In the genomic region with DNA sequence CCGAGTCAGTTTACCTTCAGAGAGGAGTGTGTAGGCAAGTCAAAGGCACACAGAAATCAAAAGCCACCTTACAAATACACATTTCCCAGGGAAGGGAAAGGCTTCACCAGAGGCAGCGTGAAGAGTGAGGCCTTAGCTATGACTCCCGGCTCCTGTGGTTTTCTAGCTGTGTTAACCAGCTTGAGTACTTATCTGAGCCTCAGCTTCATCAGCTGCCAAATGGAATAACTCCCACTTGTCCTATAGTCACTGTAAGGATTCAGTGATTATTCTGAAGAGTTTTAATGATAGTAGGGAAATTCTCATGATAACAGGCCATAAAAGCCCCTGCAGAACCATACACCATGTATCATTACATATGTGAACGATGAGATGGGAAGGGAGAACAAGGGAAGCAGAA, we compare ENCODE assay signal across 26 cellular contexts.
DNase-seq lines count a peak whose midpoint lies in the region; ATAC-seq and TF ChIP-seq lines count a peak whose summit lies in the region.
"Had no signal": no experiment of that assay in that cellular context is flagged by ENCODE, and none has a peak within 500 bp of the region (broad histone marks: within the 10 kb centered on the region; RNA-seq: fewer than 3 reads in every experiment).

No MANE protein-coding gene starts in this region.

- H3K4me1 ChIP-seq in neutrophil (ENCODE audit: control insufficient read depth in 1 of 2, insufficient read depth in 1 of 2, low read depth in 1 of 2, low read length in 1 of 2) (peaks cover 27 to 28% of the 10 kb centered on the region in 2 experiments), Peyer's patch (peaks cover 0 to 26% (median 2%) of the 10 kb centered on the region in 4 donors)
- H3K4me1 ChIP-seq: BE2C had no signal

- H3K9me3 Mint-ChIP-seq in natural killer cell, result no peaks in the 10 kb centered on the region
- H3K9me3 Mint-ChIP-seq in natural killer cell treated with Interleukin-12 subunit alpha and Interleukin-12 subunit beta and Interleukin-15 and Interleukin-18, amount 100 ng/mL, for 72 hours, result no peaks in the 10 kb centered on the region
- no peaks in the 10 kb centered on the region for H3K9me3 Mint-ChIP-seq in central memory CD8-positive, alpha-beta T cell
- H3K9me3 Mint-ChIP-seq: activated naive CD4-positive, alpha-beta T cell treated with anti-CD3 and anti-CD28 coated beads, Interleukin-2, amount 10 ng/mL, durations not matched to agents 7 days and 5 days; immature natural killer cell; neural crest cell had no signal

- no peaks in the 10 kb centered on the region for H3K27me3 ChIP-seq in neutrophil
- H3K27me3 ChIP-seq in Peyer's patch, result no peaks in the 10 kb centered on the region
- H3K27me3 ChIP-seq: BE2C, dorsolateral prefrontal cortex, upper lobe of left lung had no signal

- H3K4me3 Mint-ChIP-seq in natural killer cell, result no peak overlapping the region
- no peak overlapping the region for H3K4me3 Mint-ChIP-seq in natural killer cell treated with Interleukin-12 subunit alpha and Interleukin-12 subunit beta and Interleukin-15 and Interleukin-18, amount 100 ng/mL, for 72 hours
- H3K4me3 Mint-ChIP-seq in central memory CD8-positive, alpha-beta T cell, result no peak overlapping the region
- H3K4me3 Mint-ChIP-seq: activated naive CD4-positive, alpha-beta T cell treated with anti-CD3 and anti-CD28 coated beads, Interleukin-2, amount 10 ng/mL, durations not matched to agents 7 days and 5 days; immature natural killer cell; mesothelial cell of epicardium; neural crest cell had no signal

- peaks cover 20 to 27% of the 10 kb centered on the region in 2 donors for H3K4me1 Mint-ChIP-seq in natural killer cell
- H3K4me1 Mint-ChIP-seq in natural killer cell treated with Interleukin-12 subunit alpha and Interleukin-12 subunit beta and Interleukin-15 and Interleukin-18, amount 100 ng/mL, for 72 hours (ENCODE audit: low read depth in 2 of 2), result peaks cover 10 to 22% of the 10 kb centered on the region in 2 donors
- H3K4me1 Mint-ChIP-seq in central memory CD8-positive, alpha-beta T cell, result peaks cover 37% of the 10 kb centered on the region
- H3K4me1 Mint-ChIP-seq: activated naive CD4-positive, alpha-beta T cell treated with anti-CD3 and anti-CD28 coated beads, Interleukin-2, amount 10 ng/mL, durations not matched to agents 7 days and 5 days; neural crest cell had no signal

- no peak for TF ChIP-seq POLR2A in Peyer's patch (IDR thresholded peaks at IDR 0.05)

- no peaks in the 10 kb centered on the region for H3K36me3 Mint-ChIP-seq in natural killer cell
- H3K36me3 Mint-ChIP-seq in natural killer cell treated with Interleukin-12 subunit alpha and Interleukin-12 subunit beta and Interleukin-15 and Interleukin-18, amount 100 ng/mL, for 72 hours, result peaks cover 10% of the 10 kb centered on the region
- H3K36me3 Mint-ChIP-seq in central memory CD8-positive, alpha-beta T cell (ENCODE audit: insufficient read depth), result peaks cover 21% of the 10 kb centered on the region

- TF ChIP-seq CTCF in natural killer cell (IDR thresholded peaks at IDR 0.05), result no peak
- TF ChIP-seq CTCF in neutrophil (IDR thresholded peaks at IDR 0.05), result no peak
- no peak for TF ChIP-seq CTCF in Peyer's patch (IDR thresholded peaks at IDR 0.05)

- intact Hi-C loops in natural killer cell (cut with micrococcal nuclease), result no loop called here

- DNase-seq in natural killer cell, result no peak
- no peak for DNase-seq in natural killer cell treated with Interleukin-12 subunit alpha and Interleukin-12 subunit beta and Interleukin-15 and Interleukin-18, amount 100 ng/mL, for 72 hours (ENCODE audit: low spot score)
- DNase-seq in central memory CD8-positive, alpha-beta T cell (ENCODE audit: low spot score in 2 of 2), result no peak
- no peak for DNase-seq in NCI-H2227 (lab: John Stamatoyannopoulos, UW; ENCODE audit: unreplicated experiment)
- DNase-seq in Peyer's patch, result no peak
- DNase-seq: activated CD4-positive, alpha-beta T cell treated with anti-CD3 and anti-CD28 coated beads for 1 hour; activated naive CD4-positive, alpha-beta T cell treated with anti-CD3 and anti-CD28 coated beads, Interleukin-2, amount 10 ng/mL, durations not matched to agents 7 days and 5 days; BE2C; caudate nucleus; DND-41; dorsolateral prefrontal cortex; hippocampal formation; immature natural killer cell; IMR-90; left ventricle myocardium superior; NCI-H1092; NCI-H187 treated with DMSO at 0.1 percent for 48 hours; NCI-H526 treated with DMSO at 0.1 percent for 48 hours; upper lobe of left lung had no signal

- H3K27ac ChIP-seq in neutrophil (peak overlapping the region; percentile 6), Peyer's patch (peak overlapping the region in 1 of 4 donors; percentile 76)
- H3K27ac ChIP-seq: upper lobe of left lung had no signal

- peak overlapping the region; percentile 38 to 39 for H3K27ac Mint-ChIP-seq in natural killer cell
- H3K27ac Mint-ChIP-seq in natural killer cell treated with Interleukin-12 subunit alpha and Interleukin-12 subunit beta and Interleukin-15 and Interleukin-18, amount 100 ng/mL, for 72 hours, result peak overlapping the region in 1 of 2 donors; percentile 53
- peak overlapping the region; percentile 44 for H3K27ac Mint-ChIP-seq in central memory CD8-positive, alpha-beta T cell (ENCODE audit: low read depth)
- H3K27ac Mint-ChIP-seq: mesothelial cell of epicardium had no signal

- H3K36me3 ChIP-seq in neutrophil (peaks cover 81% of the 10 kb centered on the region), Peyer's patch (peaks cover 0 to 84% (median 0%) of the 10 kb centered on the region in 3 donors)

- no peaks in the 10 kb centered on the region for H3K9me3 ChIP-seq in neutrophil
- H3K9me3 ChIP-seq in Peyer's patch, result no peaks in the 10 kb centered on the region
- H3K9me3 ChIP-seq: BE2C, upper lobe of left lung had no signal

- no peaks in the 10 kb centered on the region for H3K27me3 Mint-ChIP-seq in natural killer cell (ENCODE audit: low read depth in 2 of 2)
- H3K27me3 Mint-ChIP-seq in natural killer cell treated with Interleukin-12 subunit alpha and Interleukin-12 subunit beta and Interleukin-15 and Interleukin-18, amount 100 ng/mL, for 72 hours, result no peaks in the 10 kb centered on the region
- H3K27me3 Mint-ChIP-seq in central memory CD8-positive, alpha-beta T cell, result no peaks in the 10 kb centered on the region
- H3K27me3 Mint-ChIP-seq: activated naive CD4-positive, alpha-beta T cell treated with anti-CD3 and anti-CD28 coated beads, Interleukin-2, amount 10 ng/mL, durations not matched to agents 7 days and 5 days had no signal

- ATAC-seq in natural killer cell (no peak), GM21528 (IDR thresholded peaks at IDR 0.05; ENCODE audit: low FRiP score, unreplicated experiment) (no peak), GM21390 (IDR thresholded peaks at IDR 0.05; ENCODE audit: unreplicated experiment) (no peak)
- no peak for ATAC-seq in natural killer cell treated with Interleukin-12 subunit alpha and Interleukin-12 subunit beta and Interleukin-15 and Interleukin-18, amount 100 ng/mL, for 72 hours
- ATAC-seq in central memory CD8-positive, alpha-beta T cell (replicated peaks; ENCODE audit: extremely low read depth, poor library complexity, severe bottlenecking), result no peak
- ATAC-seq: Panc1, sciatic nerve had no signal

- no peak overlapping the region for H3K4me3 ChIP-seq in neutrophil (ENCODE audit: low read depth in 1 of 2, low read length in 1 of 2)
- H3K4me3 ChIP-seq in Peyer's patch, result no peak overlapping the region
- H3K4me3 ChIP-seq: dorsolateral prefrontal cortex, upper lobe of left lung had no signal
